8 cellular contexts compared by ENCODE assay signal in genomic region chr19:40803170-40803856, GRCh38. TPM values are rescaled to one million over a fixed set of nuclear protein-coding genes. Genes with fewer than 3 reads are reported as not detected.
DNase-seq lines count a peak whose midpoint lies in the region; ATAC-seq and TF ChIP-seq lines count a peak whose summit lies in the region.

No MANE protein-coding gene starts in this region.

- DNase-seq in HCT116 (ENCODE audit: low read depth, low spot score) (no peak), right cardiac atrium (no peak), spleen (no peak), DMS79 (lab: John Stamatoyannopoulos, UW) (no peak), NCI-H748 treated with DMSO at 0.1 percent for 48 hours (lab: John Stamatoyannopoulos, UW) (no peak)
- DNase-seq in activated CD8-positive, alpha-beta T cell treated with anti-CD3 and anti-CD28 coated beads for 36 hours: peak; percentile 24

- H2AFZ ChIP-seq in HCT116 (ENCODE audit: low read depth, low read length, poor library complexity, severe bottlenecking): no peak overlapping the region

- peak overlapping the region; percentile 83 for H3K27ac Mint-ChIP-seq in activated CD8-positive, alpha-beta T cell treated with anti-CD3 and anti-CD28 coated beads for 36 hours

- 36% methylated on average over 9 of the region's 9 CpGs for WGBS in right cardiac atrium
- WGBS in spleen, 5 donors: 37 to 64% (median 44%) methylated on average over 5 to 9 of the region's 9 CpGs

- peaks cover 62% of the 10 kb centered on the region for H3K36me3 Mint-ChIP-seq in activated CD8-positive, alpha-beta T cell treated with anti-CD3 and anti-CD28 coated beads for 36 hours (ENCODE audit: low read depth)

- H3K9me3 ChIP-seq in HCT116 (ENCODE audit: control insufficient read depth in 1 of 2, insufficient read depth in 1 of 2, low read depth in 1 of 2, low read length in 2 of 2) (no peaks in the 10 kb centered on the region), right cardiac atrium (ENCODE audit: control insufficient read depth, low read length) (no peaks in the 10 kb centered on the region), spleen (no peaks in the 10 kb centered on the region)

- no peaks in the 10 kb centered on the region for H3K9me2 ChIP-seq in HCT116 (ENCODE audit: insufficient read depth)

- RAD21 ChIA-PET in HCT116 (lab: Charles Lee; ENCODE audit: low non-redundant PET in 1 of 2, low total read pairs in 2 of 2, uncharacterized antibody in 2 of 2, unreplicated experiment in 2 of 2): no interaction called here

- POLR2A ChIA-PET in HCT116 (lab: Charles Lee): no interaction called here
- POLR2A ChIA-PET in activated CD8-positive, alpha-beta T cell treated with anti-CD3 and anti-CD28 coated beads for 36 hours (lab: Charles Lee): interaction anchor here (0.9 to 1.8 kb wide), 2 partner anchors 25 to 112 kb away, joined by 4 to 5 read pairs; partner anchors contain the start of gene RAB4B

- peaks cover 87% of the 10 kb centered on the region for H3K79me2 ChIP-seq in HCT116 (ENCODE audit: insufficient read depth, low read length)

- H3K27me3 Mint-ChIP-seq in activated CD8-positive, alpha-beta T cell treated with anti-CD3 and anti-CD28 coated beads for 36 hours: no peaks in the 10 kb centered on the region

- ATAC-seq in HCT116 (no peak), right cardiac atrium (no peak), HG02938 (IDR thresholded peaks at IDR 0.05; ENCODE audit: unreplicated experiment) (no peak)
- ATAC-seq in activated CD8-positive, alpha-beta T cell treated with anti-CD3 and anti-CD28 coated beads for 36 hours: no peak
- no peak for ATAC-seq in activated CD4-positive, CD25-positive, alpha-beta regulatory T cell treated with anti-CD3 and anti-CD28 coated beads, Interleukin-2, amount 50 U/mL, for 24 hours

- no peak overlapping the region for H3K9ac ChIP-seq in HCT116 (ENCODE audit: low read length)

- peaks cover 4% of the 10 kb centered on the region; the same call in 1 of the 2 replicates for H4K20me1 ChIP-seq in HCT116 (ENCODE audit: insufficient read depth)

- H3K36me3 ChIP-seq in HCT116 (ENCODE audit: control insufficient read depth in 1 of 2, insufficient read depth in 2 of 2, low read length in 2 of 2): peaks cover 14 to 29% of the 10 kb centered on the region in 2 experiments; a peak in 3 of 4 replicates
- peaks cover 0 to 82% (median 38%) of the 10 kb centered on the region in 6 donors for H3K36me3 ChIP-seq in spleen

- CTCF ChIA-PET in HCT116 (lab: Charles Lee): no interaction called here
- CTCF ChIA-PET in activated CD8-positive, alpha-beta T cell treated with anti-CD3 and anti-CD28 coated beads for 36 hours (lab: Charles Lee): interaction anchor here (1.0 kb wide), 1 partner anchor 140 kb away, joined by 3 read pairs; no protein-coding TSS in a partner anchor

- peaks cover 13 to 64% of the 10 kb centered on the region in 2 experiments; a peak in 3 of 4 replicates for H3K4me1 ChIP-seq in HCT116 (ENCODE audit: control insufficient read depth in 1 of 2, insufficient read depth in 2 of 2, low read length in 2 of 2)
- peaks cover 57% of the 10 kb centered on the region for H3K4me1 ChIP-seq in right cardiac atrium (ENCODE audit: control insufficient read depth, insufficient read depth, low read length)
- peaks cover 72 to 87% (median 85%) of the 10 kb centered on the region in 6 donors for H3K4me1 ChIP-seq in spleen

- peak overlapping the region; percentile 95 for H3K4me3 Mint-ChIP-seq in activated CD8-positive, alpha-beta T cell treated with anti-CD3 and anti-CD28 coated beads for 36 hours

- H3K27me3 ChIP-seq in HCT116 (ENCODE audit: insufficient read depth, low read length) (no peaks in the 10 kb centered on the region), right cardiac atrium (ENCODE audit: control insufficient read depth, insufficient read depth) (no peaks in the 10 kb centered on the region), spleen (replicated peaks in 1 of 7) (no peaks in the 10 kb centered on the region)

- intact Hi-C loops in HCT116 (cut with micrococcal nuclease) (no loop called here), right cardiac atrium (cut with DNase I) (loop anchor here in 2 of 4 donors (5.0 kb wide), 2 partner anchors 51 to 141 kb away; partner anchors contain the start of genes ACTMAP (in 1 of the 2) and SNRPA (in 1 of the 2)), spleen (cut with DNase I; ENCODE audit: low total_unique reads) (loop anchor here (10.0 kb wide), 1 partner anchor 49 kb away; the partner anchor contains the start of genes ACTMAP and SNRPA)
- intact Hi-C loops in activated CD8-positive, alpha-beta T cell treated with anti-CD3 and anti-CD28 coated beads for 36 hours (cut with micrococcal nuclease): loop anchor here (5.0 kb wide), 2 partner anchors 51 to 141 kb away; partner anchors contain the start of genes ACTMAP and SNRPA

- TF ChIP-seq CTCF in HCT116 (IDR thresholded peaks at IDR 0.05 in 2 of 3, conservative IDR thresholded peaks at IDR 0.05 in 1 of 3; ENCODE audit: borderline replicate concordance in 1 of 3, insufficient read depth in 1 of 3, low read depth in 2 of 3, low read length in 2 of 3) (no peak), spleen (IDR thresholded peaks at IDR 0.05 in 8 of 11, conservative IDR thresholded peaks at IDR 0.05 in 3 of 11) (no peak)
- TF ChIP-seq CTCF in activated CD8-positive, alpha-beta T cell treated with anti-CD3 and anti-CD28 coated beads for 36 hours (IDR thresholded peaks at IDR 0.05): no peak

- TF ChIP-seq RAD21 in HCT116 (IDR thresholded peaks at IDR 0.05; ENCODE audit: low read depth): no peak

- H3K27ac ChIP-seq in HCT116 (ENCODE audit: low read depth, low read length) (peak overlapping the region; percentile 33; the same call in 1 of the 2 replicates), right cardiac atrium (ENCODE audit: low read length) (peak overlapping the region; percentile 83), spleen (peak overlapping the region; percentile 82 to 99 (median 94))

- no peak for TF ChIP-seq POLR2A in HCT116 (IDR thresholded peaks at IDR 0.05; ENCODE audit: borderline replicate concordance, extremely low read depth, insufficient read depth, insufficient read length)
- TF ChIP-seq POLR2A in spleen (IDR thresholded peaks at IDR 0.05): no peak

- no TSS peak for BruUV-seq in HCT116 (replicated peaks; lab: Mats Ljungman, UMichigan)

- no peaks in the 10 kb centered on the region for H3K9me3 Mint-ChIP-seq in activated CD8-positive, alpha-beta T cell treated with anti-CD3 and anti-CD28 coated beads for 36 hours

- H3K4me2 ChIP-seq in HCT116 (ENCODE audit: low read length): 0 out of 2 replicates have a peak overlapping the region, but pooled peaks have one; percentile 10

- H3K4me1 Mint-ChIP-seq in activated CD8-positive, alpha-beta T cell treated with anti-CD3 and anti-CD28 coated beads for 36 hours (ENCODE audit: low read depth): peaks cover 79% of the 10 kb centered on the region

- no peak overlapping the region for H3K4me3 ChIP-seq in HCT116 (replicated peaks in 1 of 2; ENCODE audit: low read depth in 1 of 2, low read length in 2 of 2)
- H3K4me3 ChIP-seq in right cardiac atrium (ENCODE audit: low read length): no peak overlapping the region
- H3K4me3 ChIP-seq in spleen: peak overlapping the region; percentile 21 to 96 (median 84)

TF ChIP-seq in HCT116, 20 proteins besides CTCF, POLR2A, EP300 and RAD21 (continues in another document):
- TF ChIP-seq ZFX (IDR thresholded peaks at IDR 0.05): no peak

RNA-seq across cellular contexts. Expression of gene EGLN2, which starts 4.3 kb away (rescaled TPM):
- 58.6 TPM for total RNA-seq in HCT116 (2021; ENCODE audit: unreplicated experiment)
- polyA plus RNA-seq in HCT116 (2012): 49.8 and 51.1 TPM in 2 replicates
- total RNA-seq in activated CD8-positive, alpha-beta T cell treated with anti-CD3 and anti-CD28 coated beads for 36 hours: 10 to 100 TPM; 87.4 to 90.1 TPM
- total RNA-seq in right cardiac atrium: 10 to 100 TPM; 55.9 to 75.2 (median 58.1) TPM
- 52.3 TPM for polyA plus RNA-seq in right cardiac atrium
- 100 to 1,000 TPM; 136 to 198 (median 156) TPM for total RNA-seq in spleen
- polyA plus RNA-seq in spleen: 100 to 1,000 TPM; 109 to 238 (median 188) TPM

RNA-seq across cellular contexts. Expression of gene RAB4B, which starts 25.3 kb away (rescaled TPM):
- total RNA-seq in HCT116 (2021; ENCODE audit: unreplicated experiment) (18.7 TPM), right cardiac atrium (10 to 100 TPM; 14.4 to 17.0 (median 15.2) TPM), spleen (10 to 100 TPM; 36.8 to 69.8 (median 53.0) TPM)
- 26.2 and 26.3 TPM in 2 replicates for polyA plus RNA-seq in HCT116 (2012)
- 10 to 100 TPM; 39.7 to 42.3 TPM for total RNA-seq in activated CD8-positive, alpha-beta T cell treated with anti-CD3 and anti-CD28 coated beads for 36 hours
- polyA plus RNA-seq in right cardiac atrium (25.3 TPM), spleen (10 to 100 TPM; 78.5 to 95.3 (median 82.2) TPM)

RNA-seq across cellular contexts. Expression of gene MIA, which starts 28.0 kb away (rescaled TPM):
- total RNA-seq in HCT116 (2021; ENCODE audit: unreplicated experiment): 1.4 TPM
- polyA plus RNA-seq in HCT116 (2012): 0.83 and 2.2 TPM in 2 replicates
- total RNA-seq in activated CD8-positive, alpha-beta T cell treated with anti-CD3 and anti-CD28 coated beads for 36 hours: not detected
- total RNA-seq in right cardiac atrium: 1 to 10 TPM in 3 of 4 donors, under 1 TPM in 1; 0.71 to 3.1 (median 1.5) TPM
- polyA plus RNA-seq in right cardiac atrium: 3.7 TPM
- 1 to 10 TPM in 1 of 7 donors, not detected in 6; 1.5 TPM for total RNA-seq in spleen
- polyA plus RNA-seq in spleen: 10 to 100 TPM in 1 of 3 donors, 1 to 10 TPM in 2; 4.5 to 14.2 (median 7.0) TPM

RNA-seq across cellular contexts. Expression of gene CYP2A6, which starts 46.9 kb away (rescaled TPM):
- 0.57 TPM for total RNA-seq in HCT116 (2021; ENCODE audit: unreplicated experiment)
- polyA plus RNA-seq in HCT116 (2012): 0.29 TPM in 1 of 2 replicates, not detected in the other
- total RNA-seq in activated CD8-positive, alpha-beta T cell treated with anti-CD3 and anti-CD28 coated beads for 36 hours: under 1 TPM in 1 of 2 experiments, not detected in 1; 0.41 TPM
- not detected for total RNA-seq in right cardiac atrium
- polyA plus RNA-seq in right cardiac atrium: not detected
- under 1 TPM in 1 of 7 donors, not detected in 6; 0.33 TPM for total RNA-seq in spleen
- not detected for polyA plus RNA-seq in spleen

RNA-seq across cellular contexts. Expression of gene SNRPA, which starts 52.3 kb away (rescaled TPM):
- total RNA-seq in HCT116 (2021; ENCODE audit: unreplicated experiment): 170 TPM
- polyA plus RNA-seq in HCT116 (2012): 193 and 213 TPM in 2 replicates
- 100 to 1,000 TPM; 260 to 281 TPM for total RNA-seq in activated CD8-positive, alpha-beta T cell treated with anti-CD3 and anti-CD28 coated beads for 36 hours
- 10 to 100 TPM; 32.3 to 44.9 (median 39.5) TPM for total RNA-seq in right cardiac atrium
- polyA plus RNA-seq in right cardiac atrium: 27.0 TPM
- 10 to 100 TPM; 52.9 to 76.9 (median 64.0) TPM for total RNA-seq in spleen
- 10 to 100 TPM; 62.7 to 69.2 (median 67.4) TPM for polyA plus RNA-seq in spleen

Comparison
In these comparisons a context has a peak if more than half of its experiments do, and no peak if none do; other contexts are left out.
1. H3K27ac ChIP-seq: peak in every context shown above with its lines; median percentile 94 in spleen; 83 in right cardiac atrium; 33 in HCT116.
2. H3K4me3 ChIP-seq: peak in spleen (8 of 8); none in HCT116 (0 of 2) and right cardiac atrium (single experiment).